ENCODE assay signal across 2 cellular contexts in the genomic region with DNA sequence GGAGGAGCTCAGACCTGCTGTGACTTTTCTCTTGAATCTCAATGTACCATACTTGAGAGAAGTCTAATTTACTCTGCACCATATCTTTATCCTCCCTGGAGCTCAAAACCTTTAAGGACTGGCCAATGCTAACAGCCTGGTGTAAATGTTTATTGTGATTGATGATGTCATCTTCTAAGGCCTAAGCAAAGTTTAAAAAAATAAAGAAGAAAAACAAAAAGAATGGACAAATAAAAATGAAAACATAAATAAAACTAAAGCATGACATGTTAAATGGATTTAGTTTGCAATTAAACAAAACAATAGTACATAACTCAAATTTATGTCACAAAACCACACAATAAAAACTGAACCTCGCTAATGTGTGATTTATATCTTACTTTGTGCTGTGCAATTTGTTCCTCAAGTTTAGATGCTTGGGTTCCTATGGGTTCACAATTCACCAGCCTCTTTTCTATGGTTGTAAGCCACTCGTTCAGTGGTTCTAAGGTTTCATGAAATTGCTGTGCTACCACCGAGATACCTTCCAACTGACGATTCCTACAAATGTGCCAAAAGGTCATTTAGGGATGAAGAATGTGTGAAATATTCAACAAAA.
TF ChIP-seq lines count a peak whose summit lies in the region.

No MANE protein-coding gene starts in this region.

TF ChIP-seq in SK-N-SH treated with all-trans-retinoic acid at 6 μM for 48 hours, 23 proteins besides CTCF, POLR2A, EP300 and RAD21:
- TF ChIP-seq, protein P1, sequence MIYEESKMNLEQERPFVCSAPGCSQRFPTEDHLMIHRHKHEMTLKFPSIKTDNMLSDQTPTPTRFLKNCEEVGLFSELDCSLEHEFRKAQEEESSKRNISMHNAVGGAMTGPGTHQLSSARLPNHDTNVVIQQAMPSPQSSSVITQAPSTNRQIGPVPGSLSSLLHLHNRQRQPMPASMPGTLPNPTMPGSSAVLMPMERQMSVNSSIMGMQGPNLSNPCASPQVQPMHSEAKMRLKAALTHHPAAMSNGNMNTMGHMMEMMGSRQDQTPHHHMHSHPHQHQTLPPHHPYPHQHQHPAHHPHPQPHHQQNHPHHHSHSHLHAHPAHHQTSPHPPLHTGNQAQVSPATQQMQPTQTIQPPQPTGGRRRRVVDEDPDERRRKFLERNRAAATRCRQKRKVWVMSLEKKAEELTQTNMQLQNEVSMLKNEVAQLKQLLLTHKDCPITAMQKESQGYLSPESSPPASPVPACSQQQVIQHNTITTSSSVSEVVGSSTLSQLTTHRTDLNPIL (CRISPR knock-in tag; IDR thresholded peaks at IDR 0.05; ENCODE audit: low read depth): no peak
- TF ChIP-seq GLIS3 (CRISPR knock-in tag; IDR thresholded peaks at IDR 0.05) (no peak), CSDC2 (CRISPR knock-in tag; IDR thresholded peaks at IDR 0.05) (0 out of 2 replicates have a peak, but pooled peaks have one; percentile 25)

TF ChIP-seq in SK-N-SH, 30 proteins besides CTCF, POLR2A, EP300 and RAD21 (continued from another document):
- no peak for TF ChIP-seq SMC3 (IDR thresholded peaks at IDR 0.05; ENCODE audit: low read depth, low read length)
